16 cellular contexts compared by ENCODE assay signal in genomic region chr17:3412216-3412615, GRCh38. TPM values are rescaled to one million over a fixed set of nuclear protein-coding genes. Genes with fewer than 3 reads are reported as not detected.
"Had no signal": no experiment of that assay in that cellular context is flagged by ENCODE, and none has a peak within 500 bp of the region (broad histone marks: within the 10 kb centered on the region; RNA-seq: fewer than 3 reads in every experiment).

No MANE protein-coding gene starts in this region.

RNA-seq across cellular contexts. Expression of gene OR3A3, which starts 1.0 kb away (rescaled TPM):
- total RNA-seq: stomach, subcutaneous adipose tissue, suprapubic skin, temporal lobe, testis, thoracic aorta, thyroid gland, tibial nerve, transverse colon, upper lobe of left lung, upper lobe of right lung, ureter, urinary bladder, uterus, vagina had no signal
- polyA plus RNA-seq: stomach, thymus, urinary bladder had no signal

RNA-seq across cellular contexts. Expression of gene OR1E1, which starts 14.0 kb away (rescaled TPM):
- total RNA-seq: stomach, subcutaneous adipose tissue, suprapubic skin, thoracic aorta, thyroid gland, tibial nerve, transverse colon, upper lobe of left lung, upper lobe of right lung, ureter, urinary bladder, uterus, vagina had no signal
- polyA plus RNA-seq: stomach, urinary bladder had no signal

RNA-seq across cellular contexts. Expression of gene OR1E2, which starts 21.4 kb away (rescaled TPM):
- total RNA-seq: stomach, subcutaneous adipose tissue, temporal lobe, thoracic aorta, thyroid gland, transverse colon, upper lobe of left lung, upper lobe of right lung, ureter, urinary bladder, vagina had no signal
- polyA plus RNA-seq: stomach, urinary bladder had no signal

RNA-seq across cellular contexts. Expression of gene OR3A2, which starts 26.1 kb away (rescaled TPM):
- total RNA-seq: stomach, thyroid gland, transverse colon, upper lobe of right lung, uterus, vagina had no signal
- polyA plus RNA-seq: stomach had no signal

RNA-seq across cellular contexts. Expression of gene SPATA22, which starts 59.4 kb away (rescaled TPM):
- total RNA-seq: suprapubic skin, thoracic aorta, transverse colon, ureter, vagina had no signal
